ENCODE assay signal across 8 cellular contexts in the genomic region with DNA sequence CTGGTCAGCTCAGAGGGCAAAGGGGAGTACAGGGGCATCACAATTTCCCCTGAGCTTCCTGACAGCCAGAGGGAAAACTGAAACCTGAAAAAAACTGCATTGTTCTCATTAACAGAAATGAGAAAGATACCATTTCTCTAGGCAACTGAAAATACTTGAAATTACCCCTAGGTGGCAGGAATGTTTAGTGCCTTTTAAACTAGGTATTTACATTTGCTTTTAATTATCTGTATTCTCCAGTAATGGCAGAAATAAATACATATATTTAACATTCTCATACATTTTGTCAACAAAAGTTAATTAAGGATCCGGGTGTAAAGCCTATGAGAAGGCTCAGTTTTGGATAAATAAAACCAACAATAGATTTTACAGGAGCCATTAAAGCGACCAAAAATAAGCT. TPM values are rescaled to one million over a fixed set of nuclear protein-coding genes. Genes with fewer than 3 reads are reported as not detected.
DNase-seq lines count a peak whose midpoint lies in the region; ATAC-seq, FAIRE-seq and TF ChIP-seq lines count a peak whose summit lies in the region.

No MANE protein-coding gene starts in this region.

- H2BK5ac ChIP-seq in mesendoderm (ENCODE audit: low read length) = no peak overlapping the region

- intact Hi-C loops in K562 (cut with micrococcal nuclease) = loop anchor here (2.0 to 10.0 kb wide), 2 partner anchors 116 to 368 kb away; no protein-coding TSS in a partner anchor

- H3K36me3 ChIP-seq in K562 (ENCODE audit: control insufficient read depth, insufficient read depth, low read length) (no peaks in the 10 kb centered on the region), mesendoderm (ENCODE audit: control insufficient read depth, insufficient read depth, low read length) (no peaks in the 10 kb centered on the region)

- DNase-seq in DMS114 treated with DMSO at 0.1 percent for 48 hours (lab: John Stamatoyannopoulos, UW; ENCODE audit: unreplicated experiment) (peak; percentile 16), LHCN-M2 (ENCODE audit: low read depth) (peak; percentile 40), K562 (ENCODE audit: extremely low read depth in 1 of 4, low spot score in 3 of 4) (peak in 3 of 4 experiments; percentile 11 to 29 (median 22)), mesendoderm (peak; percentile 20), Ammon's horn (ENCODE audit: low spot score) (no peak), COLO668 (lab: John Stamatoyannopoulos, UW; ENCODE audit: unreplicated experiment) (no peak)
- DNase-seq in activated naive CD4-positive, alpha-beta T cell treated with Interleukin-2 at 50 U/mL for 16 hours = no peak

- TF ChIP-seq CTCF in K562 (IDR thresholded peaks at IDR 0.05 in 2 of 3, conservative IDR thresholded peaks at IDR 0.05 in 1 of 3; ENCODE audit: insufficient read depth in 2 of 3, low read depth in 1 of 3, low read length in 3 of 3) = peak; percentile 42 to 74 (median 42); a peak in 4 of 6 replicates

- no peak for TF ChIP-seq POLR2A in K562 (conservative IDR thresholded peaks at IDR 0.05)

- TF ChIP-seq EP300 in K562 (IDR thresholded peaks at IDR 0.05; ENCODE audit: low read length) = no peak

- 40% methylated on average over 2 of the region's 2 CpGs for whole genome bisulfite sequencing in K562 (ENCODE audit: insufficient coverage, low coverage, missing lambda C conversion rate)
- WGBS in mesendoderm (ENCODE audit: extremely low coverage, insufficient coverage, low lambda C conversion rate) = no CpG with 5 or more reads among the region's 2 CpGs

- H3K27me3 ChIP-seq in K562 (ENCODE audit: control insufficient read depth in 2 of 2, insufficient read depth in 2 of 2, low read length in 2 of 2) (peaks cover 9 to 44% of the 10 kb centered on the region in 2 experiments; a peak in 3 of 5 replicates), mesendoderm (ENCODE audit: insufficient read depth, low read length, poor library complexity) (no peaks in the 10 kb centered on the region)

- no peak overlapping the region for H4K5ac ChIP-seq in mesendoderm (ENCODE audit: low read length)

- peak; percentile 46 to 66; a peak in 3 of 4 replicates for TF ChIP-seq RAD21 in K562 (CRISPR knock-in tag; conservative IDR thresholded peaks at IDR 0.05 in 1 of 2, IDR thresholded peaks at IDR 0.05 in 1 of 2)

- no peaks in the 10 kb centered on the region for H3K79me1 ChIP-seq in mesendoderm (ENCODE audit: low read length)

- no peak for ATAC-seq in K562
- no peak for ATAC-seq in GM18498 (IDR thresholded peaks at IDR 0.05; ENCODE audit: unreplicated experiment)

- no peak overlapping the region for H2AK5ac ChIP-seq in mesendoderm (ENCODE audit: low read length)

- no peak overlapping the region for H3K4ac ChIP-seq in mesendoderm (ENCODE audit: low read depth, low read length)

- H3K4me1 ChIP-seq in K562 (replicated peaks in 1 of 2; ENCODE audit: control insufficient read depth in 2 of 2, insufficient read depth in 2 of 2, low read length in 2 of 2) (peaks cover 5% of the 10 kb centered on the region in 2 experiments; a peak in 2 of 5 replicates), mesendoderm (ENCODE audit: control insufficient read depth, low read depth, low read length) (no peaks in the 10 kb centered on the region)

- H3K9me1 ChIP-seq in K562 (ENCODE audit: control insufficient read depth, insufficient read depth, low read length) = no peaks in the 10 kb centered on the region

- H2BK15ac ChIP-seq in mesendoderm (replicated peaks; ENCODE audit: low read depth) = no peak overlapping the region

- H4K8ac ChIP-seq in mesendoderm (ENCODE audit: low read depth, low read length) = no peak overlapping the region

- H3K4me3 ChIP-seq in K562 = no peak overlapping the region
- H3K4me3 ChIP-seq in mesendoderm (ENCODE audit: low read length) = no peak overlapping the region

- no peak overlapping the region for H3K18ac ChIP-seq in mesendoderm (ENCODE audit: low read length)

- H3K9ac ChIP-seq in K562 (ENCODE audit: insufficient read depth in 1 of 2, low read depth in 2 of 2, low read length in 2 of 2) = no peak overlapping the region
- no peak overlapping the region for H3K9ac ChIP-seq in mesendoderm (ENCODE audit: low read length)

- no peaks in the 10 kb centered on the region for H3K9me3 ChIP-seq in K562 (replicated peaks; ENCODE audit: control insufficient read depth, insufficient read depth, low read depth, low read length)

- no peak overlapping the region for H2BK120ac ChIP-seq in mesendoderm (ENCODE audit: low read depth, low read length)

- H3K79me2 ChIP-seq in K562 (ENCODE audit: control insufficient read depth, insufficient read depth, low read length) = no peaks in the 10 kb centered on the region
- no peaks in the 10 kb centered on the region for H3K79me2 ChIP-seq in mesendoderm (ENCODE audit: control insufficient read depth, insufficient read depth, low read length)

- CTCF ChIA-PET in K562 (lab: Yijun Ruan, JAX; ENCODE audit: low intra/inter-chr PET ratio) = interaction anchor here (0.6 to 1.8 kb wide), 4 partner anchors 51 to 597 kb away, joined by 3 to 17 read pairs (median 3); a partner anchor contains a TSS

- no peaks in the 10 kb centered on the region for H4K20me1 ChIP-seq in K562 (replicated peaks; ENCODE audit: control insufficient read depth, insufficient read depth, low read length)

- H3K56ac ChIP-seq in mesendoderm (ENCODE audit: low read length) = no peak overlapping the region

- in situ Hi-C loops in K562 (cut with MboI) = loop anchor here (10.0 kb wide), 1 partner anchor 298 kb away; no protein-coding TSS in a partner anchor

- no TSS peak for BruUV-seq in K562 (replicated peaks; lab: Mats Ljungman, UMichigan)

- H3K4me2 ChIP-seq in K562 (ENCODE audit: insufficient read depth, low read length) = no peak overlapping the region
- H3K4me2 ChIP-seq in mesendoderm (ENCODE audit: low read length) = no peak overlapping the region

- peak; percentile 73 for FAIRE-seq in K562 (lab: Jason Lieb, UNC)

- POLR2A ChIA-PET in K562 (lab: Yijun Ruan, JAX) = interaction anchor here (1.1 kb wide), 1 partner anchor 11 kb away, joined by 4 read pairs; no protein-coding TSS in a partner anchor

- no peak overlapping the region for H3K23ac ChIP-seq in mesendoderm (ENCODE audit: low read length)

- no peak overlapping the region for H2AFZ ChIP-seq in K562 (ENCODE audit: low read depth, low read length)

- H3K27ac ChIP-seq in K562 (ENCODE audit: extremely low read depth, low read depth, low read length) (no peak overlapping the region), mesendoderm (ENCODE audit: low read depth, low read length) (no peak overlapping the region)

TF ChIP-seq in K562, 482 proteins besides CTCF, POLR2A, EP300 and RAD21:
- TF ChIP-seq SMC3 (conservative IDR thresholded peaks at IDR 0.05; ENCODE audit: insufficient read depth, low read depth, low read length) (peak; percentile 28; the same call in 1 of the 2 replicates), FOXK2 (conservative IDR thresholded peaks at IDR 0.05 in 1 of 2, IDR thresholded peaks at IDR 0.05 in 1 of 2; ENCODE audit: low read depth in 2 of 2) (peak; percentile 42 to 47; a peak in 1 of 4 replicates), SMARCC2 (IDR thresholded peaks at IDR 0.05; ENCODE audit: low read depth) (no peak), ILF3 (IDR thresholded peaks at IDR 0.05; ENCODE audit: borderline replicate concordance) (no peak), ZNF263 (CRISPR knock-in tag; IDR thresholded peaks at IDR 0.05; ENCODE audit: borderline replicate concordance) (no peak), FOXA3 (CRISPR knock-in tag; conservative IDR thresholded peaks at IDR 0.05 in 1 of 2, IDR thresholded peaks at IDR 0.05 in 1 of 2) (peak in 1 of 2 experiments; percentile 54; a peak in 2 of 4 replicates)
- TF ChIP-seq, protein P1, sequence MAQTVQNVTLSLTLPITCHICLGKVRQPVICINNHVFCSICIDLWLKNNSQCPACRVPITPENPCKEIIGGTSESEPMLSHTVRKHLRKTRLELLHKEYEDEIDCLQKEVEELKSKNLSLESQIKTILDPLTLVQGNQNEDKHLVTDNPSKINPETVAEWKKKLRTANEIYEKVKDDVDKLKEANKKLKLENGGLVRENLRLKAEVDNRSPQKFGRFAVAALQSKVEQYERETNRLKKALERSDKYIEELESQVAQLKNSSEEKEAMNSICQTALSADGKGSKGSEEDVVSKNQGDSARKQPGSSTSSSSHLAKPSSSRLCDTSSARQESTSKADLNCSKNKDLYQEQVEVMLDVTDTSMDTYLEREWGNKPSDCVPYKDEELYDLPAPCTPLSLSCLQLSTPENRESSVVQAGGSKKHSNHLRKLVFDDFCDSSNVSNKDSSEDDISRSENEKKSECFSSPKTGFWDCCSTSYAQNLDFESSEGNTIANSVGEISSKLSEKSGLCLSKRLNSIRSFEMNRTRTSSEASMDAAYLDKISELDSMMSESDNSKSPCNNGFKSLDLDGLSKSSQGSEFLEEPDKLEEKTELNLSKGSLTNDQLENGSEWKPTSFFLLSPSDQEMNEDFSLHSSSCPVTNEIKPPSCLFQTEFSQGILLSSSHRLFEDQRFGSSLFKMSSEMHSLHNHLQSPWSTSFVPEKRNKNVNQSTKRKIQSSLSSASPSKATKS (CRISPR knock-in tag; IDR thresholded peaks at IDR 0.05) = no peak

RNA-seq across cellular contexts. Expression of a gene that starts 34.5 kb away (rescaled TPM):
- total RNA-seq in LHCN-M2 (2014; rRNA removed) = 466 and 736 TPM in 2 replicates
- polyA plus RNA-seq in LHCN-M2 (2012) = 2,800 TPM
- 260 and 346 TPM in 2 replicates for total RNA-seq in K562 (2011; cell fraction: chromatin; rRNA removed; ENCODE audit: low replicate concordance)
- 356 and 362 TPM in 2 replicates for total RNA-seq in K562 (2011; cell fraction: nucleolus; rRNA removed)
- total RNA-seq in K562 (2011; cell fraction: nucleoplasm; rRNA removed) = 460 and 749 TPM in 2 replicates
- total RNA-seq in K562 (2014; rRNA removed) = 1,176 and 1,715 TPM in 2 replicates
- total RNA-seq in K562 (2014; rRNA removed; fragmentation: Illumina TruSeq; extraction: Trizol) = 3,190 and 3,481 TPM in 2 replicates
- 1,637 and 1,659 TPM in 2 replicates for total RNA-seq in K562 (2015; rRNA removed; fragmentation: Illumina TruSeq; extraction: Trizol)
- 1,478 and 1,507 TPM in 2 replicates for total RNA-seq in K562 (2021)
- polyA plus RNA-seq in K562 (2011; rRNA removed) = 2,782 and 3,117 TPM in 2 replicates
- polyA plus RNA-seq in K562 (2011; cell fraction: cytosol; rRNA removed) = 995 and 1,514 TPM in 2 replicates
- 715 and 1,325 TPM in 2 replicates for polyA plus RNA-seq in K562 (2011; cell fraction: nucleus; rRNA removed)
- polyA plus RNA-seq in K562 (2012) = 4,257 and 4,957 TPM in 2 replicates
- 1,578 and 1,802 TPM in 2 replicates for polyA plus RNA-seq in K562 (2014; fragmentation: Illumina TruSeq; extraction: Trizol)
- 1,000 to 10,000 TPM; 3,112 to 6,037 TPM for polyA plus RNA-seq in K562 (2014; fragmentation: Nextera tagmentation; extraction: Ambion mirVana)
- polyA plus RNA-seq in K562 (2014; rRNA removed) = 2,526 and 2,997 TPM in 2 replicates
- 698 and 783 TPM in 2 replicates for polyA minus RNA-seq in K562 (2011; rRNA and poly(A)+ RNA removed)
- 318 and 340 TPM in 2 replicates for polyA minus RNA-seq in K562 (2011; cell fraction: cytosol; rRNA and poly(A)+ RNA removed)
- 161 and 259 TPM in 2 replicates for polyA minus RNA-seq in K562 (2011; cell fraction: nucleus; rRNA and poly(A)+ RNA removed)
- polyA plus RNA-seq in mesendoderm (2013, experiment 1 of 2) = 1,661 TPM
- 1,744 TPM for polyA plus RNA-seq in mesendoderm (2013, experiment 2 of 2)

Comparison
In these comparisons a context has a peak if more than half of its experiments do, and no peak if none do; other contexts are left out.
1. DNase-seq: peak in DMS114 treated with DMSO at 0.1 percent for 48 hours (single experiment), LHCN-M2 (single experiment), K562 (3 of 4) and mesendoderm (single experiment); none in Ammon's horn (single experiment), activated naive CD4-positive, alpha-beta T cell treated with Interleukin-2 at 50 U/mL for 16 hours (single experiment) and COLO668 (single experiment).